In genomic region chr10:25076501-25077197, GRCh38 we compare ENCODE assay signal across 2 cellular contexts.
TF ChIP-seq lines count a peak whose summit lies in the region.

No MANE protein-coding gene starts in this region.

TF ChIP-seq in SK-N-SH, 30 proteins besides CTCF, POLR2A, EP300 and RAD21 (continued from another document):
- TF ChIP-seq MAX (IDR thresholded peaks at IDR 0.05; ENCODE audit: low read depth) (no peak), SIN3A (IDR thresholded peaks at IDR 0.05; ENCODE audit: borderline replicate concordance, low read depth, low read length) (no peak), CHD2 (IDR thresholded peaks at IDR 0.05; ENCODE audit: low read length, partially characterized antibody) (no peak)
TF ChIP-seq in SK-N-SH: peak in this region for 0.

TF ChIP-seq in SK-N-SH treated with all-trans-retinoic acid at 6 μM for 48 hours, 23 proteins besides CTCF, POLR2A, EP300 and RAD21 (continued from another document):
- TF ChIP-seq, protein P1, sequence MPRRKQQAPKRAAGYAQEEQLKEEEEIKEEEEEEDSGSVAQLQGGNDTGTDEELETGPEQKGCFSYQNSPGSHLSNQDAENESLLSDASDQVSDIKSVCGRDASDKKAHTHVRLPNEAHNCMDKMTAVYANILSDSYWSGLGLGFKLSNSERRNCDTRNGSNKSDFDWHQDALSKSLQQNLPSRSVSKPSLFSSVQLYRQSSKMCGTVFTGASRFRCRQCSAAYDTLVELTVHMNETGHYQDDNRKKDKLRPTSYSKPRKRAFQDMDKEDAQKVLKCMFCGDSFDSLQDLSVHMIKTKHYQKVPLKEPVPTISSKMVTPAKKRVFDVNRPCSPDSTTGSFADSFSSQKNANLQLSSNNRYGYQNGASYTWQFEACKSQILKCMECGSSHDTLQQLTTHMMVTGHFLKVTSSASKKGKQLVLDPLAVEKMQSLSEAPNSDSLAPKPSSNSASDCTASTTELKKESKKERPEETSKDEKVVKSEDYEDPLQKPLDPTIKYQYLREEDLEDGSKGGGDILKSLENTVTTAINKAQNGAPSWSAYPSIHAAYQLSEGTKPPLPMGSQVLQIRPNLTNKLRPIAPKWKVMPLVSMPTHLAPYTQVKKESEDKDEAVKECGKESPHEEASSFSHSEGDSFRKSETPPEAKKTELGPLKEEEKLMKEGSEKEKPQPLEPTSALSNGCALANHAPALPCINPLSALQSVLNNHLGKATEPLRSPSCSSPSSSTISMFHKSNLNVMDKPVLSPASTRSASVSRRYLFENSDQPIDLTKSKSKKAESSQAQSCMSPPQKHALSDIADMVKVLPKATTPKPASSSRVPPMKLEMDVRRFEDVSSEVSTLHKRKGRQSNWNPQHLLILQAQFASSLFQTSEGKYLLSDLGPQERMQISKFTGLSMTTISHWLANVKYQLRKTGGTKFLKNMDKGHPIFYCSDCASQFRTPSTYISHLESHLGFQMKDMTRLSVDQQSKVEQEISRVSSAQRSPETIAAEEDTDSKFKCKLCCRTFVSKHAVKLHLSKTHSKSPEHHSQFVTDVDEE (CRISPR knock-in tag; IDR thresholded peaks at IDR 0.05) = no peak
- TF ChIP-seq GLIS3 (CRISPR knock-in tag; IDR thresholded peaks at IDR 0.05) (no peak), ZFP30 (CRISPR knock-in tag; IDR thresholded peaks at IDR 0.05) (no peak), ISL1 (CRISPR knock-in tag; IDR thresholded peaks at IDR 0.05) (no peak), ARNTL (CRISPR knock-in tag; IDR thresholded peaks at IDR 0.05; ENCODE audit: borderline replicate concordance, low read depth) (no peak), TCF4 (CRISPR knock-in tag; IDR thresholded peaks at IDR 0.05; ENCODE audit: borderline replicate concordance) (no peak), SNAI2 (CRISPR knock-in tag; IDR thresholded peaks at IDR 0.05) (no peak), PPARA (CRISPR knock-in tag; IDR thresholded peaks at IDR 0.05; ENCODE audit: borderline replicate concordance) (no peak)
- TF ChIP-seq, protein P2, sequence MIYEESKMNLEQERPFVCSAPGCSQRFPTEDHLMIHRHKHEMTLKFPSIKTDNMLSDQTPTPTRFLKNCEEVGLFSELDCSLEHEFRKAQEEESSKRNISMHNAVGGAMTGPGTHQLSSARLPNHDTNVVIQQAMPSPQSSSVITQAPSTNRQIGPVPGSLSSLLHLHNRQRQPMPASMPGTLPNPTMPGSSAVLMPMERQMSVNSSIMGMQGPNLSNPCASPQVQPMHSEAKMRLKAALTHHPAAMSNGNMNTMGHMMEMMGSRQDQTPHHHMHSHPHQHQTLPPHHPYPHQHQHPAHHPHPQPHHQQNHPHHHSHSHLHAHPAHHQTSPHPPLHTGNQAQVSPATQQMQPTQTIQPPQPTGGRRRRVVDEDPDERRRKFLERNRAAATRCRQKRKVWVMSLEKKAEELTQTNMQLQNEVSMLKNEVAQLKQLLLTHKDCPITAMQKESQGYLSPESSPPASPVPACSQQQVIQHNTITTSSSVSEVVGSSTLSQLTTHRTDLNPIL (CRISPR knock-in tag; IDR thresholded peaks at IDR 0.05; ENCODE audit: low read depth) = no peak
